1 cellular context compared by ENCODE assay signal in the genomic region with DNA sequence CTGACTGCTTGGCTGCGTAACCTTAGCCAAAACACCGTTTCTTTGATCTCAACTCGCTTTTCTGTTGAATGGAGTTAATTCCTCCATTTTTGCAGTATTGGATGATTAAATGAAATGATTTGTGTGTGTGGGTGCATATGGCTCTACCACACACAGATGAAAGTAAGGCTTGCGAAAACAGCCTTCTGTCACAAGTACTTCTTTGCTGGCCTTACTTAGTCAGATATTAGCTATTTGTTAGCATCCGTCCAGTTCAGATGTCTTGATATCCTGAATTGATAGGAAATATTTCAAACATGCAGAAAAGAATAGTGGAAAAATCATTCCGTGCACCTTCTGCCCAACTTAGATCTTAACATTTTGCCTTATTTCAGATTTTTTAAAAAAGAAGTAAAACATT.
TF ChIP-seq lines count a peak whose summit lies in the region.

No MANE protein-coding gene starts in this region.

TF ChIP-seq in H1, 55 proteins besides CTCF, POLR2A, EP300 and RAD21:
- TF ChIP-seq KDM4A (IDR thresholded peaks at IDR 0.05; ENCODE audit: low read depth, low read length, severe bottlenecking) (no peak), RXRA (IDR thresholded peaks at IDR 0.05; ENCODE audit: insufficient read depth, low read depth, low read length) (no peak), CTBP2 (IDR thresholded peaks at IDR 0.05; ENCODE audit: borderline replicate concordance, insufficient read depth, insufficient read length, low read length) (no peak), SIN3A (conservative IDR thresholded peaks at IDR 0.05 in 1 of 2, IDR thresholded peaks at IDR 0.05 in 1 of 2; ENCODE audit: low read depth in 1 of 2, low read length in 2 of 2) (no peak), TEAD4 (IDR thresholded peaks at IDR 0.05; ENCODE audit: low read depth, low read length) (no peak), ASH2L (IDR thresholded peaks at IDR 0.05; ENCODE audit: low read length) (no peak), CEBPB (IDR thresholded peaks at IDR 0.05; ENCODE audit: low read depth, low read length) (no peak), TAF7 (optimal IDR thresholded peaks at IDR 0.05; ENCODE audit: borderline replicate concordance, low read depth, low read length) (no peak), CBX8 (IDR thresholded peaks at IDR 0.05; ENCODE audit: borderline replicate concordance, low read depth, low read length) (no peak), CBX5 (IDR thresholded peaks at IDR 0.05; ENCODE audit: low read depth, low read length) (no peak), SP2 (IDR thresholded peaks at IDR 0.05; ENCODE audit: low read length) (no peak), NRF1 (IDR thresholded peaks at IDR 0.05; ENCODE audit: low read depth, low read length) (no peak)
- TF ChIP-seq, protein P1, sequence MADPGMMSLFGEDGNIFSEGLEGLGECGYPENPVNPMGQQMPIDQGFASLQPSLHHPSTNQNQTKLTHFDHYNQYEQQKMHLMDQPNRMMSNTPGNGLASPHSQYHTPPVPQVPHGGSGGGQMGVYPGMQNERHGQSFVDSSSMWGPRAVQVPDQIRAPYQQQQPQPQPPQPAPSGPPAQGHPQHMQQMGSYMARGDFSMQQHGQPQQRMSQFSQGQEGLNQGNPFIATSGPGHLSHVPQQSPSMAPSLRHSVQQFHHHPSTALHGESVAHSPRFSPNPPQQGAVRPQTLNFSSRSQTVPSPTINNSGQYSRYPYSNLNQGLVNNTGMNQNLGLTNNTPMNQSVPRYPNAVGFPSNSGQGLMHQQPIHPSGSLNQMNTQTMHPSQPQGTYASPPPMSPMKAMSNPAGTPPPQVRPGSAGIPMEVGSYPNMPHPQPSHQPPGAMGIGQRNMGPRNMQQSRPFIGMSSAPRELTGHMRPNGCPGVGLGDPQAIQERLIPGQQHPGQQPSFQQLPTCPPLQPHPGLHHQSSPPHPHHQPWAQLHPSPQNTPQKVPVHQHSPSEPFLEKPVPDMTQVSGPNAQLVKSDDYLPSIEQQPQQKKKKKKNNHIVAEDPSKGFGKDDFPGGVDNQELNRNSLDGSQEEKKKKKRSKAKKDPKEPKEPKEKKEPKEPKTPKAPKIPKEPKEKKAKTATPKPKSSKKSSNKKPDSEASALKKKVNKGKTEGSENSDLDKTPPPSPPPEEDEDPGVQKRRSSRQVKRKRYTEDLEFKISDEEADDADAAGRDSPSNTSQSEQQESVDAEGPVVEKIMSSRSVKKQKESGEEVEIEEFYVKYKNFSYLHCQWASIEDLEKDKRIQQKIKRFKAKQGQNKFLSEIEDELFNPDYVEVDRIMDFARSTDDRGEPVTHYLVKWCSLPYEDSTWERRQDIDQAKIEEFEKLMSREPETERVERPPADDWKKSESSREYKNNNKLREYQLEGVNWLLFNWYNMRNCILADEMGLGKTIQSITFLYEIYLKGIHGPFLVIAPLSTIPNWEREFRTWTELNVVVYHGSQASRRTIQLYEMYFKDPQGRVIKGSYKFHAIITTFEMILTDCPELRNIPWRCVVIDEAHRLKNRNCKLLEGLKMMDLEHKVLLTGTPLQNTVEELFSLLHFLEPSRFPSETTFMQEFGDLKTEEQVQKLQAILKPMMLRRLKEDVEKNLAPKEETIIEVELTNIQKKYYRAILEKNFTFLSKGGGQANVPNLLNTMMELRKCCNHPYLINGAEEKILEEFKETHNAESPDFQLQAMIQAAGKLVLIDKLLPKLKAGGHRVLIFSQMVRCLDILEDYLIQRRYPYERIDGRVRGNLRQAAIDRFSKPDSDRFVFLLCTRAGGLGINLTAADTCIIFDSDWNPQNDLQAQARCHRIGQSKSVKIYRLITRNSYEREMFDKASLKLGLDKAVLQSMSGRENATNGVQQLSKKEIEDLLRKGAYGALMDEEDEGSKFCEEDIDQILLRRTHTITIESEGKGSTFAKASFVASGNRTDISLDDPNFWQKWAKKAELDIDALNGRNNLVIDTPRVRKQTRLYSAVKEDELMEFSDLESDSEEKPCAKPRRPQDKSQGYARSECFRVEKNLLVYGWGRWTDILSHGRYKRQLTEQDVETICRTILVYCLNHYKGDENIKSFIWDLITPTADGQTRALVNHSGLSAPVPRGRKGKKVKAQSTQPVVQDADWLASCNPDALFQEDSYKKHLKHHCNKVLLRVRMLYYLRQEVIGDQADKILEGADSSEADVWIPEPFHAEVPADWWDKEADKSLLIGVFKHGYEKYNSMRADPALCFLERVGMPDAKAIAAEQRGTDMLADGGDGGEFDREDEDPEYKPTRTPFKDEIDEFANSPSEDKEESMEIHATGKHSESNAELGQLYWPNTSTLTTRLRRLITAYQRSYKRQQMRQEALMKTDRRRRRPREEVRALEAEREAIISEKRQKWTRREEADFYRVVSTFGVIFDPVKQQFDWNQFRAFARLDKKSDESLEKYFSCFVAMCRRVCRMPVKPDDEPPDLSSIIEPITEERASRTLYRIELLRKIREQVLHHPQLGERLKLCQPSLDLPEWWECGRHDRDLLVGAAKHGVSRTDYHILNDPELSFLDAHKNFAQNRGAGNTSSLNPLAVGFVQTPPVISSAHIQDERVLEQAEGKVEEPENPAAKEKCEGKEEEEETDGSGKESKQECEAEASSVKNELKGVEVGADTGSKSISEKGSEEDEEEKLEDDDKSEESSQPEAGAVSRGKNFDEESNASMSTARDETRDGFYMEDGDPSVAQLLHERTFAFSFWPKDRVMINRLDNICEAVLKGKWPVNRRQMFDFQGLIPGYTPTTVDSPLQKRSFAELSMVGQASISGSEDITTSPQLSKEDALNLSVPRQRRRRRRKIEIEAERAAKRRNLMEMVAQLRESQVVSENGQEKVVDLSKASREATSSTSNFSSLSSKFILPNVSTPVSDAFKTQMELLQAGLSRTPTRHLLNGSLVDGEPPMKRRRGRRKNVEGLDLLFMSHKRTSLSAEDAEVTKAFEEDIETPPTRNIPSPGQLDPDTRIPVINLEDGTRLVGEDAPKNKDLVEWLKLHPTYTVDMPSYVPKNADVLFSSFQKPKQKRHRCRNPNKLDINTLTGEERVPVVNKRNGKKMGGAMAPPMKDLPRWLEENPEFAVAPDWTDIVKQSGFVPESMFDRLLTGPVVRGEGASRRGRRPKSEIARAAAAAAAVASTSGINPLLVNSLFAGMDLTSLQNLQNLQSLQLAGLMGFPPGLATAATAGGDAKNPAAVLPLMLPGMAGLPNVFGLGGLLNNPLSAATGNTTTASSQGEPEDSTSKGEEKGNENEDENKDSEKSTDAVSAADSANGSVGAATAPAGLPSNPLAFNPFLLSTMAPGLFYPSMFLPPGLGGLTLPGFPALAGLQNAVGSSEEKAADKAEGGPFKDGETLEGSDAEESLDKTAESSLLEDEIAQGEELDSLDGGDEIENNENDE (IDR thresholded peaks at IDR 0.05; ENCODE audit: insufficient replicate concordance, low read length), result no peak
